In genomic region chr11:62552931-62553838, GRCh38 we compare ENCODE assay signal across 8 cellular contexts. TPM values are rescaled to one million over a fixed set of nuclear protein-coding genes. Genes with fewer than 3 reads are reported as not detected.
DNase-seq lines count a peak whose midpoint lies in the region; ATAC-seq and TF ChIP-seq lines count a peak whose summit lies in the region.

No MANE protein-coding gene starts in this region.

- H3K4me1 ChIP-seq in ACC112 (ENCODE audit: control insufficient read depth, insufficient read depth, low read length, unreplicated experiment) = peaks cover 72% of the 10 kb centered on the region

- no peaks in the 10 kb centered on the region for H3K27me3 Mint-ChIP-seq in T-helper 17 cell

- H3K9me3 ChIP-seq in T-helper 17 cell (ENCODE audit: control insufficient read depth, low read length, poor library complexity, severe bottlenecking) = no peaks in the 10 kb centered on the region

- H3K27me3 ChIP-seq in ACC112 (ENCODE audit: insufficient read depth, low read length) = no peaks in the 10 kb centered on the region
- no peaks in the 10 kb centered on the region for H3K27me3 ChIP-seq in HL-60 (ENCODE audit: insufficient read depth, poor library complexity, severe bottlenecking)

- peaks cover 77% of the 10 kb centered on the region for H3K4me1 Mint-ChIP-seq in T-helper 17 cell

- H2AFZ ChIP-seq in ACC112 (ENCODE audit: low read length, unreplicated experiment) = no peak overlapping the region

- peak overlapping the region; percentile 100 for H3K27ac Mint-ChIP-seq in T-helper 17 cell

- no peaks in the 10 kb centered on the region for H3K36me3 Mint-ChIP-seq in T-helper 17 cell (ENCODE audit: low read depth)

- H3K4me3 ChIP-seq in ACC112 (ENCODE audit: low read depth, low read length) = peak overlapping the region; percentile 76
- no peak overlapping the region for H3K4me3 ChIP-seq in HL-60 (replicated peaks; ENCODE audit: insufficient read depth, low read length)

- H3K79me2 ChIP-seq in ACC112 (ENCODE audit: control insufficient read depth, insufficient read depth, low read length, unreplicated experiment) = no peaks in the 10 kb centered on the region

- H3K36me3 ChIP-seq in ACC112 (ENCODE audit: insufficient read depth, low read length) = no peaks in the 10 kb centered on the region

- H3K27ac ChIP-seq in ACC112 (ENCODE audit: low read depth, low read length) = peak overlapping the region; percentile 100
- peak overlapping the region; percentile 94 for H3K27ac ChIP-seq in HL-60 (replicated peaks)

- DNase-seq in HL-60 (ENCODE audit: low read depth in 1 of 2, low spot score in 1 of 2) (peak; percentile 84 to 96), T-helper 17 cell (peak; percentile 46 to 67 (median 65)), kidney tubule cell (ENCODE audit: low spot score) (peak; percentile 98), NCI-H187 (lab: John Stamatoyannopoulos, UW) (no peak)
- peak; percentile 73 for DNase-seq in central memory CD4-positive, alpha-beta T cell
- DNase-seq in stimulated activated naive CD4-positive, alpha-beta T cell (lab: John Stamatoyannopoulos, UW) = peak; percentile 46 to 77 (median 58)

- TF ChIP-seq CTCF in HL-60 (IDR thresholded peaks at IDR 0.05; ENCODE audit: insufficient read depth, low read length) = no peak

- ATAC-seq in T-helper 17 cell (peak; percentile 31), GM19328 (IDR thresholded peaks at IDR 0.05; ENCODE audit: unreplicated experiment) (no peak)

- H3K4me3 Mint-ChIP-seq in T-helper 17 cell = peak overlapping the region; percentile 93

RNA-seq across cellular contexts. Expression of gene AHNAK, which starts 6.6 kb away (rescaled TPM):
- 100 to 1,000 TPM; 692 to 863 TPM for total RNA-seq in T-helper 17 cell

RNA-seq across cellular contexts. Expression of gene EEF1G, which starts 20.5 kb away (rescaled TPM):
- total RNA-seq in T-helper 17 cell = 1,000 to 10,000 TPM; 1,954 to 1,984 TPM

RNA-seq across cellular contexts. Expression of gene TUT1, which starts 38.1 kb away (rescaled TPM):
- 10 to 100 TPM; 20.9 to 23.2 TPM for total RNA-seq in T-helper 17 cell

RNA-seq across cellular contexts. Expression of gene MTA2, which starts 48.5 kb away (rescaled TPM):
- total RNA-seq in T-helper 17 cell = 100 to 1,000 TPM; 140 to 175 TPM

RNA-seq across cellular contexts. Expression of gene EML3, which starts 59.4 kb away (rescaled TPM):
- 100 to 1,000 TPM; 169 to 174 TPM for total RNA-seq in T-helper 17 cell

Comparison
In these comparisons a context has a peak if more than half of its experiments do, and no peak if none do; other contexts are left out.
1. DNase-seq: peak in HL-60 (2 of 2), T-helper 17 cell (3 of 3), central memory CD4-positive, alpha-beta T cell (single experiment), kidney tubule cell (single experiment) and stimulated activated naive CD4-positive, alpha-beta T cell (6 of 6); none in NCI-H187 (0 of 2).